Comparison of ENCODE assay signal across 1 cellular context in genomic region chr4:44678094-44679023, GRCh38.
A peak's percentile ranks its signal among the peaks of the same experiment; 100 is the strongest.
TF ChIP-seq lines count a peak whose summit lies in the region.

Gene GUF1, plus strand, starts transcription at chr4:44678420. Its CDS starts 203 bp downstream, at chr4:44678623.

TF ChIP-seq in K562, 482 proteins besides CTCF, POLR2A, EP300 and RAD21 (continued from another document and continues in another):
- TF ChIP-seq TBP (optimal IDR thresholded peaks at IDR 0.05; ENCODE audit: low read depth, low read length): peak; percentile 87
- no peak for TF ChIP-seq XRCC3 (IDR thresholded peaks at IDR 0.05)
- TF ChIP-seq PURB (CRISPR knock-in tag; IDR thresholded peaks at IDR 0.05; ENCODE audit: low read depth): no peak
- TF ChIP-seq ZNF431 (CRISPR knock-in tag; IDR thresholded peaks at IDR 0.05): no peak
- no peak for TF ChIP-seq POLR3G (IDR thresholded peaks at IDR 0.05; ENCODE audit: extremely low read depth, insufficient read length, insufficient replicate concordance)
- TF ChIP-seq MTA3 (IDR thresholded peaks at IDR 0.05; ENCODE audit: borderline replicate concordance): 0 out of 2 replicates have a peak, but pooled peaks have one; percentile 11
- peak; percentile 34; the same call in 1 of the 2 replicates for TF ChIP-seq ZNF12 (CRISPR knock-in tag; IDR thresholded peaks at IDR 0.05)
- peak; percentile 99 for TF ChIP-seq CREM (IDR thresholded peaks at IDR 0.05; ENCODE audit: low read depth)
- no peak for TF ChIP-seq ZNF695 (CRISPR knock-in tag; IDR thresholded peaks at IDR 0.05)
- no peak for TF ChIP-seq ZNF584 (CRISPR knock-in tag; IDR thresholded peaks at IDR 0.05; ENCODE audit: low read depth)
- no peak for TF ChIP-seq IFI16 (CRISPR knock-in tag; IDR thresholded peaks at IDR 0.05)
- no peak for TF ChIP-seq ZFP36 (IDR thresholded peaks at IDR 0.05; ENCODE audit: low read depth, low read length, partially characterized antibody)
- no peak for TF ChIP-seq ZNF655 (CRISPR knock-in tag; IDR thresholded peaks at IDR 0.05)
- TF ChIP-seq IRF2 (CRISPR knock-in tag; IDR thresholded peaks at IDR 0.05): no peak
- TF ChIP-seq THRA (IDR thresholded peaks at IDR 0.05): no peak
- no peak for TF ChIP-seq MED1 (CRISPR knock-in tag; IDR thresholded peaks at IDR 0.05; ENCODE audit: borderline replicate concordance)
- no peak for TF ChIP-seq CBX8 (IDR thresholded peaks at IDR 0.05; ENCODE audit: borderline replicate concordance, extremely low read depth, low read depth, low read length, poor library complexity, severe bottlenecking)
- TF ChIP-seq TEAD2 (tag; IDR thresholded peaks at IDR 0.05): no peak
- peak; percentile 96 for TF ChIP-seq ELF2 (CRISPR knock-in tag; IDR thresholded peaks at IDR 0.05)
- TF ChIP-seq ZBTB11 (CRISPR knock-in tag; IDR thresholded peaks at IDR 0.05): peak in 1 of 3 experiments; percentile 56; a peak in 1 of 6 replicates
- TF ChIP-seq POLR2B (IDR thresholded peaks at IDR 0.05; ENCODE audit: low read depth, partially characterized antibody): peak; percentile 81
- peak; percentile 61; the same call in 1 of the 2 replicates for TF ChIP-seq CREB3L1 (IDR thresholded peaks at IDR 0.05; ENCODE audit: borderline replicate concordance, low read depth)
- no peak for TF ChIP-seq SLC30A9 (CRISPR knock-in tag; IDR thresholded peaks at IDR 0.05)
- no peak for TF ChIP-seq TCF15 (CRISPR knock-in tag; IDR thresholded peaks at IDR 0.05)
- TF ChIP-seq SRF (CRISPR knock-in tag; IDR thresholded peaks at IDR 0.05): no peak; a peak in 1 of 4 replicates
- no peak for TF ChIP-seq FOXO4 (CRISPR knock-in tag; IDR thresholded peaks at IDR 0.05)
- no peak for TF ChIP-seq MYBL2 (IDR thresholded peaks at IDR 0.05; ENCODE audit: low read depth)
- no peak for TF ChIP-seq MYBL2 (CRISPR knock-in tag; IDR thresholded peaks at IDR 0.05; ENCODE audit: borderline replicate concordance)
- no peak for TF ChIP-seq ZSCAN29 (IDR thresholded peaks at IDR 0.05)
- no peak for TF ChIP-seq ZBTB34 (CRISPR knock-in tag; IDR thresholded peaks at IDR 0.05)
- peak; percentile 55; the same call in 1 of the 2 replicates for TF ChIP-seq HDAC2 (IDR thresholded peaks at IDR 0.05)
- TF ChIP-seq EP400 (IDR thresholded peaks at IDR 0.05): peak; percentile 98
- no peak for TF ChIP-seq HMBOX1 (IDR thresholded peaks at IDR 0.05)
- TF ChIP-seq ID3 (CRISPR knock-in tag; IDR thresholded peaks at IDR 0.05): no peak
- TF ChIP-seq ID3 (tag; IDR thresholded peaks at IDR 0.05): no peak
- no peak; the same call in 1 of the 2 replicates for TF ChIP-seq GTF2F1 (IDR thresholded peaks at IDR 0.05; ENCODE audit: low read depth, low read length)
- no peak for TF ChIP-seq SREBF2 (CRISPR knock-in tag; IDR thresholded peaks at IDR 0.05)
- TF ChIP-seq MAX (CRISPR knock-in tag; IDR thresholded peaks at IDR 0.05): peak; percentile 94
- TF ChIP-seq ZNF384 (IDR thresholded peaks at IDR 0.05; ENCODE audit: low read depth, low read length): no peak
- no peak for TF ChIP-seq ESRRB (CRISPR knock-in tag; IDR thresholded peaks at IDR 0.05; ENCODE audit: borderline replicate concordance)
- TF ChIP-seq JUN (IDR thresholded peaks at IDR 0.05; ENCODE audit: borderline replicate concordance, low read depth, low read length): peak; percentile 76
- no peak for TF ChIP-seq JUN (CRISPR knock-in tag; IDR thresholded peaks at IDR 0.05; ENCODE audit: borderline replicate concordance)
- no peak for TF ChIP-seq ZNF668 (CRISPR knock-in tag; IDR thresholded peaks at IDR 0.05)
- TF ChIP-seq CHAMP1 (IDR thresholded peaks at IDR 0.05): no peak
- TF ChIP-seq ZNF280B (CRISPR knock-in tag; IDR thresholded peaks at IDR 0.05): no peak
- peak; percentile 97 for TF ChIP-seq MTA1 (IDR thresholded peaks at IDR 0.05; ENCODE audit: borderline replicate concordance)
- TF ChIP-seq BRF1 (IDR thresholded peaks at IDR 0.05; ENCODE audit: borderline replicate concordance, extremely low read depth, insufficient read length): no peak
- TF ChIP-seq RUNX1 (IDR thresholded peaks at IDR 0.05; ENCODE audit: low read depth): no peak
